21 cellular contexts compared by ENCODE assay signal in genomic region chr17:63308272-63308671, GRCh38.
"Had no signal": no experiment of that assay in that cellular context is flagged by ENCODE, and none has a peak within 500 bp of the region (broad histone marks: within the 10 kb centered on the region; RNA-seq: fewer than 3 reads in every experiment).

No MANE protein-coding gene starts in this region.

- DNase-seq: islet precursor cell; left ventricle myocardium inferior; mesendoderm; naive B cell; natural killer cell; ovary; right lobe of liver; stimulated activated CD4-positive, alpha-beta T cell treated with anti-CD3 and anti-CD28 coated beads, Interleukin-1b, Interleukin-23, amount 100 ng/mL, for 48 hours; stimulated activated CD4-positive, alpha-beta T cell treated with anti-CD3 and anti-CD28 coated beads, Interleukin-2, amount 100 ng/mL, for 48 hours; stimulated activated CD4-positive, alpha-beta T cell treated with anti-CD3 and anti-CD28 coated beads, Interleukin-4, amount 100 ng/mL, for 4 hours; stimulated activated CD8-positive, alpha-beta memory T cell treated with anti-CD3 and anti-CD28 coated beads, Interleukin-4, amount 100 ng/mL, for 48 hours; stimulated activated naive CD4-positive, alpha-beta T cell treated with Interleukin-2 at 50 U/mL for 16 hours; stimulated activated naive CD8-positive, alpha-beta T cell treated with anti-CD3 and anti-CD28 coated beads, Interleukin-15, amount 100 ng/mL, for 72 hours; substantia nigra; upper lobe of left lung had no signal

- H3K4me1 ChIP-seq: left ventricle myocardium inferior, right atrium auricular region, right lobe of liver, tibial nerve, upper lobe of left lung, vagina had no signal

- H3K4me3 ChIP-seq: left ventricle myocardium inferior, lung, ovary, right atrium auricular region, right lobe of liver, smooth muscle cell, tibial nerve, upper lobe of left lung, vagina had no signal

- H3K27ac ChIP-seq: left ventricle myocardium inferior, ovary, right atrium auricular region, right lobe of liver, tibial nerve, upper lobe of left lung, vagina had no signal

- ATAC-seq: natural killer cell; right lobe of liver; stimulated activated memory B cell treated with anti-CD40 and anti-IgM and Interleukin-4, amounts not matched to agents 10 μg/mL and 1 μg/mL and 100 μg/mL, for 72 hours; stimulated activated naive CD8-positive, alpha-beta T cell treated with anti-CD3 and anti-CD28 coated beads, Interleukin-15, amount 100 ng/mL, for 72 hours had no signal

- H3K36me3 ChIP-seq: left ventricle myocardium inferior, ovary, right atrium auricular region, right lobe of liver, upper lobe of left lung, vagina had no signal

- H3K27me3 ChIP-seq: ovary, right atrium auricular region, right lobe of liver, tibial nerve, upper lobe of left lung, vagina had no signal

- H3K9me3 ChIP-seq: ovary, right lobe of liver, upper lobe of left lung, vagina had no signal
